Comparison of ENCODE assay signal across 3 cellular contexts in the genomic region with DNA sequence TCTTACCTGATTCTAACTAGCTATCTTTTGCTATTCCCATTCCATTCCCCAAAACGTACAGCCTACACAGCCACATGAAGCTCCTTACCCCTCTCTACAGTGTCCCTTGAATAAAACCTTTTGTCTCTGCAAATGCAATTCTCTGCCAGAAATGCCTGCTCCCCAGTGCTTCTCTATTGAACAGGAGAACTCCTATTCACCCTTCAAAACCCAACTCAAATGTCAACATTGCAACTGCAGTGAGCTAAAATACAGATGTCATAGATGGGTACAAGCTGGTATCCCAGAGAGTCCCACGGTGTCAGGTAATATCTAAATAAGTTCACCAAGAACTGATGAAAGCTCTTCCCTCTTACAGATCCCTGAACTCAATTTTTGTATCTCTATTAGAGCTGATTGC.
"Had no signal": no experiment of that assay in that cellular context is flagged by ENCODE, and none has a peak within 500 bp of the region (broad histone marks: within the 10 kb centered on the region; RNA-seq: fewer than 3 reads in every experiment).

No MANE protein-coding gene starts in this region.

- DNase-seq: GDM1, GF-D8 had no signal

- ATAC-seq: GM12878 had no signal

- H3K4me3 ChIP-seq: GM12878 had no signal
